Comparison of ENCODE assay signal across 24 cellular contexts in the genomic region with DNA sequence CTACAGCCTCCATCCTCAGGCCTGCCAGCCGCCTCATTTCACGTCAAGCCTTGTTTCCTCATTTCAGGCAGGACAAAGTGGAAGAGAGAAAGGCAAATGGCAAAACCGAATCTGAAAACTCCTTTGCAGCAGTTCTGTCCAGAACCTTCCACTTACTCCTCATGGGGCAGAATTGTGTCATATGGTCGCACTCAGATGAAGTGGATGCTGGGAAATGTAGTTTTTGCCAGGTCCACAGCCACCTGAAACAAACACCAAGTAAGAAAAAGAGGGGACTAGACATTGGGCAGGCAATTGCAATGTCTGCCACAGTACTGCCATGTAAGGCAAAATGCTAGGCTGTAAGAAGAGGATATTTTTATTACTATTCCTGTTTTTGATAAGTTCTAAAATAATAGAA. TPM values are rescaled to one million over a fixed set of nuclear protein-coding genes. Genes with fewer than 3 reads are reported as not detected.
A peak's percentile ranks its signal among the peaks of the same experiment; 100 is the strongest.
DNase-seq lines count a peak whose midpoint lies in the region; ATAC-seq and TF ChIP-seq lines count a peak whose summit lies in the region.
"Had no signal": no experiment of that assay in that cellular context is flagged by ENCODE, and none has a peak within 500 bp of the region (broad histone marks: within the 10 kb centered on the region; RNA-seq: fewer than 3 reads in every experiment).

No MANE protein-coding gene starts in this region.

- no peaks in the 10 kb centered on the region for H3K36me3 ChIP-seq in Karpas-422 (ENCODE audit: insufficient read depth, low read length)

- no peak overlapping the region for H3K4me3 Mint-ChIP-seq in WTC11
- no peak overlapping the region for H3K4me3 Mint-ChIP-seq in stimulated activated effector memory CD8-positive, alpha-beta T cell treated with anti-CD3 and anti-CD28 coated beads, Interleukin-12 subunit alpha, Interleukin-12 subunit beta, amount 100 ng/mL, for 72 hours
- H3K4me3 Mint-ChIP-seq: CD14-positive monocyte had no signal

- no peak for TF ChIP-seq POLR2A in erythroblast (IDR thresholded peaks at IDR 0.05; ENCODE audit: low read length)

- POLR2A ChIA-PET in WTC11 (lab: Charles Lee), result no interaction called here

- DNase-seq in NCI-H524 (lab: John Stamatoyannopoulos, UW), result peak; percentile 23 to 78
- no peak for DNase-seq in NCI-H524 treated with DMSO at 0.1 percent for 48 hours (lab: John Stamatoyannopoulos, UW)
- DNase-seq in WTC11 (ENCODE audit: low spot score), result no peak
- DNase-seq in NCI-H2171 (lab: John Stamatoyannopoulos, UW), result no peak
- DNase-seq in Karpas-422, result no peak
- DNase-seq in erythroblast (lab: John Stamatoyannopoulos, UW), result no peak
- no peak for DNase-seq in stimulated activated effector memory CD8-positive, alpha-beta T cell treated with anti-CD3 and anti-CD28 coated beads, Interleukin-12 subunit alpha, Interleukin-12 subunit beta, amount 100 ng/mL, for 72 hours (ENCODE audit: low spot score in 2 of 2)
- DNase-seq: 8988T, GF-D8, IMR-90, MM.1S, NCI-H1092 treated with DMSO at 0.1 percent for 48 hours, NCI-H146, NCI-H2029 treated with DMSO at 0.1 percent for 48 hours, NCI-H446 treated with DMSO at 0.1 percent for 48 hours, NCI-H774, PC-3, RPMI8226, SHP77 treated with DMSO at 0.1 percent for 48 hours, T-helper 1 cell had no signal

- no peaks in the 10 kb centered on the region for H3K4me1 ChIP-seq in Karpas-422 (ENCODE audit: low read length)

- no peaks in the 10 kb centered on the region for H3K9me2 ChIP-seq in Karpas-422 (replicated peaks; ENCODE audit: insufficient read depth, low read length)

- H3K9me3 ChIP-seq in Karpas-422 (ENCODE audit: low read length), result no peaks in the 10 kb centered on the region

- H3K9ac ChIP-seq in Karpas-422 (ENCODE audit: low read length), result no peak overlapping the region

- no peaks in the 10 kb centered on the region for H4K20me1 ChIP-seq in Karpas-422 (ENCODE audit: insufficient read depth, low read depth, low read length)

- peaks cover 4% of the 10 kb centered on the region; the same call in 1 of the 2 replicates for H3K9me3 Mint-ChIP-seq in WTC11
- no peaks in the 10 kb centered on the region for H3K9me3 Mint-ChIP-seq in stimulated activated effector memory CD8-positive, alpha-beta T cell treated with anti-CD3 and anti-CD28 coated beads, Interleukin-12 subunit alpha, Interleukin-12 subunit beta, amount 100 ng/mL, for 72 hours

- no peak overlapping the region for H3K4me3 ChIP-seq in Karpas-422 (ENCODE audit: low read length)

- H3K27me3 ChIP-seq in Karpas-422 (ENCODE audit: low read length), result no peaks in the 10 kb centered on the region

- CTCF ChIA-PET in WTC11 (lab: Charles Lee), result no interaction called here

- no peak overlapping the region for H3K4me2 ChIP-seq in Karpas-422 (ENCODE audit: low read depth, low read length, poor library complexity, severe bottlenecking)

- no peak for TF ChIP-seq CTCF in WTC11 (IDR thresholded peaks at IDR 0.05)

- H3K36me3 Mint-ChIP-seq in WTC11, result no peaks in the 10 kb centered on the region
- no peaks in the 10 kb centered on the region for H3K36me3 Mint-ChIP-seq in stimulated activated effector memory CD8-positive, alpha-beta T cell treated with anti-CD3 and anti-CD28 coated beads, Interleukin-12 subunit alpha, Interleukin-12 subunit beta, amount 100 ng/mL, for 72 hours
- H3K36me3 Mint-ChIP-seq: CD14-positive monocyte had no signal

- H3K79me2 ChIP-seq in Karpas-422 (ENCODE audit: low read length), result no peaks in the 10 kb centered on the region

- H3K27ac ChIP-seq in Karpas-422 (ENCODE audit: low read length), result no peak overlapping the region
- H3K27ac ChIP-seq: HL-60 had no signal

- H3K27me3 Mint-ChIP-seq in WTC11 (ENCODE audit: low read depth), result peaks cover 5% of the 10 kb centered on the region

- H3K27ac Mint-ChIP-seq in WTC11, result no peak overlapping the region
- H3K27ac Mint-ChIP-seq in stimulated activated effector memory CD8-positive, alpha-beta T cell treated with anti-CD3 and anti-CD28 coated beads, Interleukin-12 subunit alpha, Interleukin-12 subunit beta, amount 100 ng/mL, for 72 hours, result no peak overlapping the region
- H3K27ac Mint-ChIP-seq: CD14-positive monocyte had no signal

- no peak overlapping the region for H2AFZ ChIP-seq in Karpas-422 (ENCODE audit: low read length)

- peak; percentile 43 for ATAC-seq in HG03342 (IDR thresholded peaks at IDR 0.05; ENCODE audit: unreplicated experiment)
- peak; percentile 76 for ATAC-seq in WTC11
- ATAC-seq in stimulated activated effector memory CD8-positive, alpha-beta T cell treated with anti-CD3 and anti-CD28 coated beads, Interleukin-12 subunit alpha, Interleukin-12 subunit beta, amount 100 ng/mL, for 72 hours, result no peak
- ATAC-seq: HCT116, PC-3 had no signal

- no peaks in the 10 kb centered on the region for H3K4me1 Mint-ChIP-seq in WTC11
- H3K4me1 Mint-ChIP-seq in stimulated activated effector memory CD8-positive, alpha-beta T cell treated with anti-CD3 and anti-CD28 coated beads, Interleukin-12 subunit alpha, Interleukin-12 subunit beta, amount 100 ng/mL, for 72 hours, result no peaks in the 10 kb centered on the region
- H3K4me1 Mint-ChIP-seq: CD14-positive monocyte had no signal

TF ChIP-seq in WTC11, 78 proteins besides CTCF, POLR2A, EP300 and RAD21 (continues in another document):
- TF ChIP-seq, protein P1, sequence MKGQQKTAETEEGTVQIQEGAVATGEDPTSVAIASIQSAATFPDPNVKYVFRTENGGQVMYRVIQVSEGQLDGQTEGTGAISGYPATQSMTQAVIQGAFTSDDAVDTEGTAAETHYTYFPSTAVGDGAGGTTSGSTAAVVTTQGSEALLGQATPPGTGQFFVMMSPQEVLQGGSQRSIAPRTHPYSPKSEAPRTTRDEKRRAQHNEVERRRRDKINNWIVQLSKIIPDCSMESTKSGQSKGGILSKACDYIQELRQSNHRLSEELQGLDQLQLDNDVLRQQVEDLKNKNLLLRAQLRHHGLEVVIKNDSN (CRISPR knock-in tag; IDR thresholded peaks at IDR 0.05), result peak; percentile 85
- no peak for TF ChIP-seq PRRX2 (CRISPR knock-in tag; IDR thresholded peaks at IDR 0.05)
- TF ChIP-seq, protein P2, sequence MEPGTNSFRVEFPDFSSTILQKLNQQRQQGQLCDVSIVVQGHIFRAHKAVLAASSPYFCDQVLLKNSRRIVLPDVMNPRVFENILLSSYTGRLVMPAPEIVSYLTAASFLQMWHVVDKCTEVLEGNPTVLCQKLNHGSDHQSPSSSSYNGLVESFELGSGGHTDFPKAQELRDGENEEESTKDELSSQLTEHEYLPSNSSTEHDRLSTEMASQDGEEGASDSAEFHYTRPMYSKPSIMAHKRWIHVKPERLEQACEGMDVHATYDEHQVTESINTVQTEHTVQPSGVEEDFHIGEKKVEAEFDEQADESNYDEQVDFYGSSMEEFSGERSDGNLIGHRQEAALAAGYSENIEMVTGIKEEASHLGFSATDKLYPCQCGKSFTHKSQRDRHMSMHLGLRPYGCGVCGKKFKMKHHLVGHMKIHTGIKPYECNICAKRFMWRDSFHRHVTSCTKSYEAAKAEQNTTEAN (CRISPR knock-in tag; IDR thresholded peaks at IDR 0.05), result no peak
- TF ChIP-seq, protein P3, sequence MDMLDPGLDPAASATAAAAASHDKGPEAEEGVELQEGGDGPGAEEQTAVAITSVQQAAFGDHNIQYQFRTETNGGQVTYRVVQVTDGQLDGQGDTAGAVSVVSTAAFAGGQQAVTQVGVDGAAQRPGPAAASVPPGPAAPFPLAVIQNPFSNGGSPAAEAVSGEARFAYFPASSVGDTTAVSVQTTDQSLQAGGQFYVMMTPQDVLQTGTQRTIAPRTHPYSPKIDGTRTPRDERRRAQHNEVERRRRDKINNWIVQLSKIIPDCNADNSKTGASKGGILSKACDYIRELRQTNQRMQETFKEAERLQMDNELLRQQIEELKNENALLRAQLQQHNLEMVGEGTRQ (CRISPR knock-in tag; IDR thresholded peaks at IDR 0.05), result peak; percentile 87
- no peak for TF ChIP-seq TP53 (CRISPR knock-in tag; IDR thresholded peaks at IDR 0.05)
- TF ChIP-seq TEAD1 (CRISPR knock-in tag; IDR thresholded peaks at IDR 0.05), result no peak
- no peak for TF ChIP-seq ESRRA (CRISPR knock-in tag; IDR thresholded peaks at IDR 0.05; ENCODE audit: borderline replicate concordance)
- TF ChIP-seq, protein P4, sequence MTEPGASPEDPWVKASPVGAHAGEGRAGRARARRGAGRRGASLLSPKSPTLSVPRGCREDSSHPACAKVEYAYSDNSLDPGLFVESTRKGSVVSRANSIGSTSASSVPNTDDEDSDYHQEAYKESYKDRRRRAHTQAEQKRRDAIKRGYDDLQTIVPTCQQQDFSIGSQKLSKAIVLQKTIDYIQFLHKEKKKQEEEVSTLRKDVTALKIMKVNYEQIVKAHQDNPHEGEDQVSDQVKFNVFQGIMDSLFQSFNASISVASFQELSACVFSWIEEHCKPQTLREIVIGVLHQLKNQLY (CRISPR knock-in tag; IDR thresholded peaks at IDR 0.05), result no peak
- no peak for TF ChIP-seq AFF4 (CRISPR knock-in tag; IDR thresholded peaks at IDR 0.05; ENCODE audit: borderline replicate concordance)
- no peak for TF ChIP-seq CREB1 (CRISPR knock-in tag; IDR thresholded peaks at IDR 0.05)

RNA-seq across cellular contexts. Expression of gene ISM1, which starts 44.9 kb away (rescaled TPM):
- 0.52 to 0.85 TPM (median 0.62 TPM) in 3 replicates for total RNA-seq in WTC11 (2021)
- total RNA-seq in Karpas-422 (2014; rRNA removed; shearing (Covaris generic); ENCODE audit: low replicate concordance), result not detected in 2 replicates
- total RNA-seq: IMR-90, PC-3 had no signal

Comparison
In these comparisons a context has a peak if more than half of its experiments do, and no peak if none do; other contexts are left out.
1. DNase-seq: peak in NCI-H524 (2 of 2); none in NCI-H524 treated with DMSO at 0.1 percent for 48 hours (single experiment), WTC11 (single experiment), NCI-H2171 (single experiment), Karpas-422 (single experiment), erythroblast (0 of 2) and stimulated activated effector memory CD8-positive, alpha-beta T cell treated with anti-CD3 and anti-CD28 coated beads, Interleukin-12 subunit alpha, Interleukin-12 subunit beta, amount 100 ng/mL, for 72 hours (0 of 2).